ENCODE assay signal across 1 cellular context in genomic region chr6:148472495-148473105, GRCh38.
TF ChIP-seq lines count a peak whose summit lies in the region.

No MANE protein-coding gene starts in this region.

TF ChIP-seq in SK-N-SH, 30 proteins besides CTCF, POLR2A, EP300 and RAD21 (continued from another document):
- no peak for TF ChIP-seq FOXM1 (IDR thresholded peaks at IDR 0.05; ENCODE audit: low read depth)
- TF ChIP-seq RFX5 (IDR thresholded peaks at IDR 0.05; ENCODE audit: low read length) = no peak
